12 cellular contexts compared by ENCODE assay signal in the genomic region with DNA sequence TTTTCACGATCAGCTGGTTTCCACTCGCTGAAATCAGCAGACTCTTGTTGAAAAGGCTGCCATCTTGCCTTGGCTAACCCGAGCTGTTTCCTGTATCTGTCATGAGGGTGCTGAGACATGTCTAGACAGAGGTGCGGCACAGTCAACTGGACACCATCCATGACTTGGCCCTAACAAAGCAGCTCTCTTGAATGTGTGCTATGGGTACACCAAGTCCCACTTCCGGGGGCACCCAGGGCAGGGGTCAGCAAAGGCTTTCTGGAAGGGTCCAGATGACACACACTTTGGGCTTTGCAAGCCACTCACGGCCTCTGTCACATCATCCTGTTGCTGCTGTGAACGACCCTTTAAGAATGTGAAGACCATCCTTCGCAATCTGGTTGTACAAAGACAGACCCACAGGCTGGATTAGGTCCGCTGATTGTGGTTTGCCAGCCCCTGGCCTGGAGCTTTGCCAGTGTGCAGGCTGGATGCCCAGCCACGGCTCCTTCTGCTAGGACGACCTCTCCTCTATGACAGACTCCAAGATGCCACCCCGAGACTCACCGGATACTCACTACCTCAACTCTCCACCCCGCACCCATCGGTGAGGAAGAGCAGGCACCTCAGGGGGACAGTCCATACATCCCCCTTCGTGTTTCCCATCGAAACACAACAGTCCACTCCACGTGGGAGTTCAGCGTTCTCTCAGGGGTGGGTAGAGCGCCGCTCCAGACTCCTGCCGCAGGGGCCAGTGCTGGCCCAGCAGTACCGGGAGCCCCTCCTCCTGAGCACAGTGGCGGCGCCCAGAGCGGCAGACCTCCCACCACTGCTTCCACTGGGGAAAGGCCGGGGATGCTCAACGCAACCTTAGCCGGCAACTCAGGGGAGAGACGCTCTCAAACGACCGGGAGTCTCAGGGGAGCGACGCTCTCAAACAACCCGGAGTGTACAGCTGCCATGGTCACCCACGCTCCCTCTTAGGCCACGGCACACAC.
DNase-seq lines count a peak whose midpoint lies in the region; ATAC-seq, FAIRE-seq and TF ChIP-seq lines count a peak whose summit lies in the region.
"Had no signal": no experiment of that assay in that cellular context is flagged by ENCODE, and none has a peak within 500 bp of the region (broad histone marks: within the 10 kb centered on the region; RNA-seq: fewer than 3 reads in every experiment).

No MANE protein-coding gene starts in this region.

- no peak overlapping the region for H3K9ac ChIP-seq in neural progenitor cell

- peak; percentile 80 for FAIRE-seq in bronchial epithelial cell (lab: Jason Lieb, UNC)

- no peak for DNase-seq in activated CD4-positive, alpha-beta T cell treated with anti-CD3 and anti-CD28 coated beads, Interleukin-2, amount 10 ng/mL, durations not matched to agents 7 days and 5 days
- DNase-seq in activated CD4-positive, alpha-beta T cell treated with anti-CD3 and anti-CD28 coated beads for 48 hours, result no peak
- DNase-seq in H7, result peak; percentile 54
- DNase-seq in bronchial epithelial cell (ENCODE audit: low read depth), result peak; percentile 87
- no peak for DNase-seq in neural progenitor cell (ENCODE audit: low spot score)
- DNase-seq in BE2C, result no peak
- DNase-seq in NCI-H146 treated with DMSO at 0.1 percent for 48 hours (lab: John Stamatoyannopoulos, UW; ENCODE audit: unreplicated experiment), result no peak
- DNase-seq: activated gamma-delta T cell, HCEC 1CT, NCI-H2107, uterus had no signal

- H3K27me3 ChIP-seq in H7 (ENCODE audit: control insufficient read depth, insufficient read depth, low read length) (no peaks in the 10 kb centered on the region), bronchial epithelial cell (ENCODE audit: control insufficient read depth, insufficient read depth, low read length) (no peaks in the 10 kb centered on the region), neural progenitor cell (no peaks in the 10 kb centered on the region), BE2C (no peaks in the 10 kb centered on the region)
- H3K27me3 ChIP-seq: uterus had no signal

- no peak overlapping the region for H3K4me3 ChIP-seq in H7 (ENCODE audit: insufficient read depth, low read depth, low read length)
- no peak overlapping the region for H3K4me3 ChIP-seq in bronchial epithelial cell (ENCODE audit: low read depth, low read length)
- H3K4me3 ChIP-seq in neural progenitor cell, result no peak overlapping the region
- H3K4me3 ChIP-seq in BE2C (ENCODE audit: low read depth, low read length), result no peak overlapping the region
- H3K4me3 ChIP-seq: uterus had no signal

- ATAC-seq in GM18498 (IDR thresholded peaks at IDR 0.05; ENCODE audit: unreplicated experiment), result no peak

- peaks cover 51% of the 10 kb centered on the region for H3K4me1 ChIP-seq in neural progenitor cell
- H3K4me1 ChIP-seq in BE2C, result peaks cover 13% of the 10 kb centered on the region

- H2AFZ ChIP-seq in neural progenitor cell (replicated peaks), result no peak overlapping the region

- TF ChIP-seq CTCF in bronchial epithelial cell (IDR thresholded peaks at IDR 0.05; ENCODE audit: insufficient read depth, low read length, severe bottlenecking), result no peak
- no peak for TF ChIP-seq CTCF in neural progenitor cell (IDR thresholded peaks at IDR 0.05)
- TF ChIP-seq CTCF in BE2C (IDR thresholded peaks at IDR 0.05; ENCODE audit: low read depth, low read length), result no peak

- H3K36me3 ChIP-seq in H7 (replicated peaks; ENCODE audit: control insufficient read depth, insufficient read depth, low read length), result no peaks in the 10 kb centered on the region; the same call in 1 of the 2 replicates
- peaks cover 1% of the 10 kb centered on the region for H3K36me3 ChIP-seq in bronchial epithelial cell (ENCODE audit: control insufficient read depth, insufficient read depth, low read length)
- no peaks in the 10 kb centered on the region for H3K36me3 ChIP-seq in neural progenitor cell
- peaks cover 7% of the 10 kb centered on the region for H3K36me3 ChIP-seq in BE2C
- H3K36me3 ChIP-seq: uterus had no signal

- peaks cover 17% of the 10 kb centered on the region for H3F3A ChIP-seq in neural progenitor cell (ENCODE audit: low read depth)

- H3K4me2 ChIP-seq in neural progenitor cell, result no peak overlapping the region

- POLR2A ChIA-PET in activated CD4-positive, alpha-beta T cell treated with anti-CD3 and anti-CD28 coated beads, Interleukin-2, amount 10 ng/mL, durations not matched to agents 7 days and 5 days (lab: Charles Lee), result no interaction called here

- CTCF ChIA-PET in activated CD4-positive, alpha-beta T cell treated with anti-CD3 and anti-CD28 coated beads, Interleukin-2, amount 10 ng/mL, durations not matched to agents 7 days and 5 days (lab: Charles Lee), result interaction anchor here (0.6 to 2.0 kb wide), 3 partner anchors 10 to 16 kb away, joined by 3 to 7 read pairs (median 3); no protein-coding TSS in a partner anchor

- peaks cover 88% of the 10 kb centered on the region for H3K4me1 Mint-ChIP-seq in activated CD4-positive, alpha-beta T cell treated with anti-CD3 and anti-CD28 coated beads, Interleukin-2, amount 10 ng/mL, durations not matched to agents 7 days and 5 days
- peaks cover 54% of the 10 kb centered on the region for H3K4me1 Mint-ChIP-seq in neural progenitor cell

- no peak overlapping the region for H3K27ac ChIP-seq in neural progenitor cell
- H3K27ac ChIP-seq: uterus had no signal

- no peak overlapping the region for H3K4me3 Mint-ChIP-seq in activated CD4-positive, alpha-beta T cell treated with anti-CD3 and anti-CD28 coated beads, Interleukin-2, amount 10 ng/mL, durations not matched to agents 7 days and 5 days
- no peak overlapping the region for H3K4me3 Mint-ChIP-seq in neural progenitor cell

- no peaks in the 10 kb centered on the region for H3K27me3 Mint-ChIP-seq in activated CD4-positive, alpha-beta T cell treated with anti-CD3 and anti-CD28 coated beads, Interleukin-2, amount 10 ng/mL, durations not matched to agents 7 days and 5 days
- peaks cover 7% of the 10 kb centered on the region for H3K27me3 Mint-ChIP-seq in neural progenitor cell (ENCODE audit: insufficient read depth, low read depth)

- H4K20me1 ChIP-seq in neural progenitor cell (ENCODE audit: low read depth), result peaks cover 99% of the 10 kb centered on the region

- H3K79me2 ChIP-seq in neural progenitor cell (ENCODE audit: low read depth), result peaks cover 99% of the 10 kb centered on the region

- H3K9me3 ChIP-seq in neural progenitor cell (ENCODE audit: low read depth) (no peaks in the 10 kb centered on the region), BE2C (no peaks in the 10 kb centered on the region)
- H3K9me3 ChIP-seq: uterus had no signal

- no peaks in the 10 kb centered on the region for H3K9me3 Mint-ChIP-seq in activated CD4-positive, alpha-beta T cell treated with anti-CD3 and anti-CD28 coated beads, Interleukin-2, amount 10 ng/mL, durations not matched to agents 7 days and 5 days
- H3K9me3 Mint-ChIP-seq in neural progenitor cell, result no peaks in the 10 kb centered on the region

- peaks cover 20% of the 10 kb centered on the region for H3K36me3 Mint-ChIP-seq in activated CD4-positive, alpha-beta T cell treated with anti-CD3 and anti-CD28 coated beads, Interleukin-2, amount 10 ng/mL, durations not matched to agents 7 days and 5 days (ENCODE audit: low read depth)
- H3K36me3 Mint-ChIP-seq in neural progenitor cell, result peaks cover 8% of the 10 kb centered on the region

- H3K27ac Mint-ChIP-seq in activated CD4-positive, alpha-beta T cell treated with anti-CD3 and anti-CD28 coated beads, Interleukin-2, amount 10 ng/mL, durations not matched to agents 7 days and 5 days, result peak overlapping the region; percentile 52
- peak overlapping the region; percentile 78 for H3K27ac Mint-ChIP-seq in neural progenitor cell

Comparison
In these comparisons a context has a peak if more than half of its experiments do, and no peak if none do; other contexts are left out.
1. DNase-seq: peak in H7 (single experiment) and bronchial epithelial cell (single experiment); none in activated CD4-positive, alpha-beta T cell treated with anti-CD3 and anti-CD28 coated beads, Interleukin-2, amount 10 ng/mL, durations not matched to agents 7 days and 5 days (single experiment), activated CD4-positive, alpha-beta T cell treated with anti-CD3 and anti-CD28 coated beads for 48 hours (single experiment), neural progenitor cell (single experiment), BE2C (single experiment) and NCI-H146 treated with DMSO at 0.1 percent for 48 hours (single experiment).